Comparison of ENCODE assay signal across 1 cellular context in genomic region chr6:30396833-30397479, GRCh38.
TF ChIP-seq lines count a peak whose summit lies in the region.

No MANE protein-coding gene starts in this region.

TF ChIP-seq in HepG2, 621 proteins besides CTCF, POLR2A, EP300 and RAD21 (continued from another document and continues in another):
- TF ChIP-seq RFX5 (IDR thresholded peaks at IDR 0.05; ENCODE audit: low read depth, low read length): no peak; the same call in 1 of the 2 replicates
- TF ChIP-seq, protein P1, sequence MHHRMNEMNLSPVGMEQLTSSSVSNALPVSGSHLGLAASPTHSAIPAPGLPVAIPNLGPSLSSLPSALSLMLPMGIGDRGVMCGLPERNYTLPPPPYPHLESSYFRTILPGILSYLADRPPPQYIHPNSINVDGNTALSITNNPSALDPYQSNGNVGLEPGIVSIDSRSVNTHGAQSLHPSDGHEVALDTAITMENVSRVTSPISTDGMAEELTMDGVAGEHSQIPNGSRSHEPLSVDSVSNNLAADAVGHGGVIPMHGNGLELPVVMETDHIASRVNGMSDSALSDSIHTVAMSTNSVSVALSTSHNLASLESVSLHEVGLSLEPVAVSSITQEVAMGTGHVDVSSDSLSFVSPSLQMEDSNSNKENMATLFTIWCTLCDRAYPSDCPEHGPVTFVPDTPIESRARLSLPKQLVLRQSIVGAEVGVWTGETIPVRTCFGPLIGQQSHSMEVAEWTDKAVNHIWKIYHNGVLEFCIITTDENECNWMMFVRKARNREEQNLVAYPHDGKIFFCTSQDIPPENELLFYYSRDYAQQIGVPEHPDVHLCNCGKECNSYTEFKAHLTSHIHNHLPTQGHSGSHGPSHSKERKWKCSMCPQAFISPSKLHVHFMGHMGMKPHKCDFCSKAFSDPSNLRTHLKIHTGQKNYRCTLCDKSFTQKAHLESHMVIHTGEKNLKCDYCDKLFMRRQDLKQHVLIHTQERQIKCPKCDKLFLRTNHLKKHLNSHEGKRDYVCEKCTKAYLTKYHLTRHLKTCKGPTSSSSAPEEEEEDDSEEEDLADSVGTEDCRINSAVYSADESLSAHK (CRISPR knock-in tag; IDR thresholded peaks at IDR 0.05; ENCODE audit: borderline replicate concordance): no peak
- TF ChIP-seq ZNF44 (CRISPR knock-in tag; IDR thresholded peaks at IDR 0.05): no peak
- TF ChIP-seq ZNF770 (CRISPR knock-in tag; IDR thresholded peaks at IDR 0.05): no peak
- TF ChIP-seq RAD51 (IDR thresholded peaks at IDR 0.05; ENCODE audit: borderline replicate concordance): no peak
- TF ChIP-seq NCOA1 (CRISPR knock-in tag; IDR thresholded peaks at IDR 0.05): 0 out of 2 replicates have a peak, but pooled peaks have one; percentile 26
- no peak for TF ChIP-seq FOXA3 (CRISPR knock-in tag; IDR thresholded peaks at IDR 0.05)
- TF ChIP-seq MTERF4 (CRISPR knock-in tag; IDR thresholded peaks at IDR 0.05): no peak; the same call in 1 of the 2 replicates
- no peak for TF ChIP-seq HDAC6 (IDR thresholded peaks at IDR 0.05; ENCODE audit: low read depth, low read length)
- TF ChIP-seq PBX2 (CRISPR knock-in tag; IDR thresholded peaks at IDR 0.05): no peak
- no peak for TF ChIP-seq NBN (conservative IDR thresholded peaks at IDR 0.05)
- TF ChIP-seq ARID2 (CRISPR knock-in tag; IDR thresholded peaks at IDR 0.05; ENCODE audit: borderline replicate concordance): no peak
- no peak for TF ChIP-seq SIN3A (IDR thresholded peaks at IDR 0.05; ENCODE audit: borderline replicate concordance, low read depth, low read length)
- no peak for TF ChIP-seq GLMP (CRISPR knock-in tag; IDR thresholded peaks at IDR 0.05; ENCODE audit: borderline replicate concordance)
- peak; percentile 62; the same call in 1 of the 2 replicates for TF ChIP-seq MTF2 (CRISPR knock-in tag; IDR thresholded peaks at IDR 0.05; ENCODE audit: borderline replicate concordance)
- no peak for TF ChIP-seq ZNF724P (CRISPR knock-in tag; IDR thresholded peaks at IDR 0.05; ENCODE audit: borderline replicate concordance)
- no peak for TF ChIP-seq NFE2 (CRISPR knock-in tag; IDR thresholded peaks at IDR 0.05)
- peak; percentile 55 for TF ChIP-seq YY1 (IDR thresholded peaks at IDR 0.05; ENCODE audit: insufficient read depth, insufficient replicate concordance, low read depth, low read length)
- no peak for TF ChIP-seq SNAPC2 (CRISPR knock-in tag; IDR thresholded peaks at IDR 0.05)
- TF ChIP-seq, protein P2, sequence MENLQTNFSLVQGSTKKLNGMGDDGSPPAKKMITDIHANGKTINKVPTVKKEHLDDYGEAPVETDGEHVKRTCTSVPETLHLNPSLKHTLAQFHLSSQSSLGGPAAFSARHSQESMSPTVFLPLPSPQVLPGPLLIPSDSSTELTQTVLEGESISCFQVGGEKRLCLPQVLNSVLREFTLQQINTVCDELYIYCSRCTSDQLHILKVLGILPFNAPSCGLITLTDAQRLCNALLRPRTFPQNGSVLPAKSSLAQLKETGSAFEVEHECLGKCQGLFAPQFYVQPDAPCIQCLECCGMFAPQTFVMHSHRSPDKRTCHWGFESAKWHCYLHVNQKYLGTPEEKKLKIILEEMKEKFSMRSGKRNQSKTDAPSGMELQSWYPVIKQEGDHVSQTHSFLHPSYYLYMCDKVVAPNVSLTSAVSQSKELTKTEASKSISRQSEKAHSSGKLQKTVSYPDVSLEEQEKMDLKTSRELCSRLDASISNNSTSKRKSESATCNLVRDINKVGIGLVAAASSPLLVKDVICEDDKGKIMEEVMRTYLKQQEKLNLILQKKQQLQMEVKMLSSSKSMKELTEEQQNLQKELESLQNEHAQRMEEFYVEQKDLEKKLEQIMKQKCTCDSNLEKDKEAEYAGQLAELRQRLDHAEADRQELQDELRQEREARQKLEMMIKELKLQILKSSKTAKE (CRISPR knock-in tag; IDR thresholded peaks at IDR 0.05; ENCODE audit: borderline replicate concordance): no peak
- no peak for TF ChIP-seq ZIK1 (CRISPR knock-in tag; IDR thresholded peaks at IDR 0.05; ENCODE audit: borderline replicate concordance, low read depth)
- no peak for TF ChIP-seq SOX6 (IDR thresholded peaks at IDR 0.05)
- no peak for TF ChIP-seq SOX6 (CRISPR knock-in tag; IDR thresholded peaks at IDR 0.05)
- TF ChIP-seq, protein P3, sequence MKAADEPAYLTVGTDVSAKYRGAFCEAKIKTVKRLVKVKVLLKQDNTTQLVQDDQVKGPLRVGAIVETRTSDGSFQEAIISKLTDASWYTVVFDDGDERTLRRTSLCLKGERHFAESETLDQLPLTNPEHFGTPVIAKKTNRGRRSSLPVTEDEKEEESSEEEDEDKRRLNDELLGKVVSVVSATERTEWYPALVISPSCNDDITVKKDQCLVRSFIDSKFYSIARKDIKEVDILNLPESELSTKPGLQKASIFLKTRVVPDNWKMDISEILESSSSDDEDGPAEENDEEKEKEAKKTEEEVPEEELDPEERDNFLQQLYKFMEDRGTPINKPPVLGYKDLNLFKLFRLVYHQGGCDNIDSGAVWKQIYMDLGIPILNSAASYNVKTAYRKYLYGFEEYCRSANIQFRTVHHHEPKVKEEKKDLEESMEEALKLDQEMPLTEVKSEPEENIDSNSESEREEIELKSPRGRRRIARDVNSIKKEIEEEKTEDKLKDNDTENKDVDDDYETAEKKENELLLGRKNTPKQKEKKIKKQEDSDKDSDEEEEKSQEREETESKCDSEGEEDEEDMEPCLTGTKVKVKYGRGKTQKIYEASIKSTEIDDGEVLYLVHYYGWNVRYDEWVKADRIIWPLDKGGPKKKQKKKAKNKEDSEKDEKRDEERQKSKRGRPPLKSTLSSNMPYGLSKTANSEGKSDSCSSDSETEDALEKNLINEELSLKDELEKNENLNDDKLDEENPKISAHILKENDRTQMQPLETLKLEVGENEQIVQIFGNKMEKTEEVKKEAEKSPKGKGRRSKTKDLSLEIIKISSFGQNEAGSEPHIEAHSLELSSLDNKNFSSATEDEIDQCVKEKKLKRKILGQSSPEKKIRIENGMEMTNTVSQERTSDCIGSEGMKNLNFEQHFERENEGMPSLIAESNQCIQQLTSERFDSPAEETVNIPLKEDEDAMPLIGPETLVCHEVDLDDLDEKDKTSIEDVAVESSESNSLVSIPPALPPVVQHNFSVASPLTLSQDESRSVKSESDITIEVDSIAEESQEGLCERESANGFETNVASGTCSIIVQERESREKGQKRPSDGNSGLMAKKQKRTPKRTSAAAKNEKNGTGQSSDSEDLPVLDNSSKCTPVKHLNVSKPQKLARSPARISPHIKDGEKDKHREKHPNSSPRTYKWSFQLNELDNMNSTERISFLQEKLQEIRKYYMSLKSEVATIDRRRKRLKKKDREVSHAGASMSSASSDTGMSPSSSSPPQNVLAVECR (CRISPR knock-in tag; IDR thresholded peaks at IDR 0.05; ENCODE audit: borderline replicate concordance): 0 out of 2 replicates have a peak, but pooled peaks have one; percentile 14
- TF ChIP-seq ZHX2 (IDR thresholded peaks at IDR 0.05; ENCODE audit: low read depth): no peak
- TF ChIP-seq ZHX2 (CRISPR knock-in tag; IDR thresholded peaks at IDR 0.05; ENCODE audit: borderline replicate concordance): no peak
- no peak for TF ChIP-seq ZNF275 (CRISPR knock-in tag; IDR thresholded peaks at IDR 0.05; ENCODE audit: borderline replicate concordance)
- no peak for TF ChIP-seq GTF3A (CRISPR knock-in tag; conservative IDR thresholded peaks at IDR 0.05)
- peak; percentile 41; the same call in 1 of the 2 replicates for TF ChIP-seq ZNF232 (CRISPR knock-in tag; IDR thresholded peaks at IDR 0.05; ENCODE audit: borderline replicate concordance)
- TF ChIP-seq ELF4 (CRISPR knock-in tag; IDR thresholded peaks at IDR 0.05; ENCODE audit: borderline replicate concordance): no peak
- no peak for TF ChIP-seq PAWR (CRISPR knock-in tag; IDR thresholded peaks at IDR 0.05; ENCODE audit: borderline replicate concordance)
- no peak for TF ChIP-seq ZNF260 (CRISPR knock-in tag; IDR thresholded peaks at IDR 0.05; ENCODE audit: borderline replicate concordance, low read depth)
- TF ChIP-seq MZF1 (CRISPR knock-in tag; IDR thresholded peaks at IDR 0.05; ENCODE audit: borderline replicate concordance): no peak
- no peak for TF ChIP-seq SAFB2 (CRISPR knock-in tag; IDR thresholded peaks at IDR 0.05; ENCODE audit: borderline replicate concordance, low read depth)
